Comparison of ENCODE assay signal across 1 cellular context in genomic region chr5:142319105-142319504, GRCh38.
TF ChIP-seq lines count a peak whose summit lies in the region.

No MANE protein-coding gene starts in this region.

TF ChIP-seq in HCT116, 20 proteins besides CTCF, POLR2A, EP300 and RAD21 (continued from another document):
- TF ChIP-seq REST (IDR thresholded peaks at IDR 0.05; ENCODE audit: low read depth) = no peak
- no peak for TF ChIP-seq ZFX (IDR thresholded peaks at IDR 0.05)
- no peak for TF ChIP-seq EZH2 (IDR thresholded peaks at IDR 0.05)
- no peak for TF ChIP-seq EGR1 (IDR thresholded peaks at IDR 0.05; ENCODE audit: low read depth)
- no peak for TF ChIP-seq SRF (IDR thresholded peaks at IDR 0.05; ENCODE audit: low read depth)
TF ChIP-seq in HCT116: peak in this region for 0.
